1 cellular context compared by ENCODE assay signal in the genomic region with DNA sequence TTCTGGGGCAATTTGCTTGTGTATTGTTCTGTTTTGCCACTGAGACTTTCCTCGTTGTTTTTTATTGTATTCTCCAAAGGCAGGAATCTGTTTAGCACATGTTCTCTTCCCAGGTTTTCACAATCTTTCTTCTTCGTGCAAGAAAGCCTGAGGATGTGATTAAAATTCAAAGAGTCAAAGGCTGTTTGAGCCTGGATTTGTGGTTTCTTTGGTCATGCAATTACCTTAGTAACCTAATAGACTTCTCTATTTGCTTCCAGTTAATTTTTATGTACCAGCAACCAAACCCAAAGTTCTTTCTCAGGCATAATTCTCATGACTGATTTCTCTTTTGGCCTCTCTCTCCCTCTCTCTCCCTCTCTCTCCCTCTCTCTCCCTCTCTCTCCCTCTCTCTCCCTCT.
TF ChIP-seq lines count a peak whose summit lies in the region.

No MANE protein-coding gene starts in this region.

TF ChIP-seq in GM23338, 12 proteins besides CTCF, POLR2A, EP300 and RAD21 (continued from another document):
- no peak for TF ChIP-seq ZNF462 (CRISPR knock-in tag; IDR thresholded peaks at IDR 0.05)
- TF ChIP-seq POLR2AphosphoS5 (IDR thresholded peaks at IDR 0.05; ENCODE audit: low read depth) = no peak
- TF ChIP-seq EZH2 (IDR thresholded peaks at IDR 0.05; ENCODE audit: low read depth, unreplicated experiment) = no peak
